Comparison of ENCODE assay signal across 1 cellular context in the genomic region with DNA sequence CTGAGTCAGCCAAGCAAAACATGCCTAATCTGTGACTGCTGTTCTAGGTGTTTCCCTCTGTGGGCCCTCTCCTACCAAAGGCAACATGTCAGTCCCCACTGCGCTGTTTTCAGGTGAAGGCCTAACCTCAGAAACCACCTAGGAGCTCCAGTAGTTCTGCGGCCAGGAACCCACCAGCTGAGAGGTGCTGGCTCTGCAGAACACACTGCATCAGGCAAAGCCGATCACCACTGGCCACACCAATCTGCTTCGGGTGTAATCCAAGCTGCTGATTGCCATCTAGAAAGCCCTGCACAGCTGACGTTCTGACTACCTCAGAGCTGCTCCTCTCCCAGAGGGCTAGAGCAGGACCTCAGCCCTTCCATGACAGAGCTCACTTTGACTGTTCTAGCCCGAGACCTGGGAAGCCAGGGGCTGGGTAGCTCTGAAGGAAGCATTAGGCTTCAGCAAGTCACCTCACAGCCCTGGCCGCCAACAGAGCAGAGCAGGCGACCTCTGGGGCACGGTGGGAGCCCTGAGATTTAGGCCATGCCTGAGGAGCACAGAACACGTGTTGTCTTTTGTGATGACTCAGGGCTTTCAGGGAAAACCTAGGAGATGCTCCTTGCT.
TF ChIP-seq lines count a peak whose summit lies in the region.

No MANE protein-coding gene starts in this region.

TF ChIP-seq in HepG2, 621 proteins besides CTCF, POLR2A, EP300 and RAD21:
- TF ChIP-seq MAFK (conservative IDR thresholded peaks at IDR 0.05 in 1 of 2, IDR thresholded peaks at IDR 0.05 in 1 of 2; ENCODE audit: low read length in 2 of 2) = peak; percentile 69 to 87
- no peak for TF ChIP-seq ZNF337 (CRISPR knock-in tag; IDR thresholded peaks at IDR 0.05; ENCODE audit: borderline replicate concordance, low read depth)
- TF ChIP-seq U2AF1 (optimal IDR thresholded peaks at IDR 0.05; ENCODE audit: low read depth, low read length) = no peak
- TF ChIP-seq MAFF (IDR thresholded peaks at IDR 0.05; ENCODE audit: low read depth, low read length) = peak; percentile 77
- TF ChIP-seq, protein P1, sequence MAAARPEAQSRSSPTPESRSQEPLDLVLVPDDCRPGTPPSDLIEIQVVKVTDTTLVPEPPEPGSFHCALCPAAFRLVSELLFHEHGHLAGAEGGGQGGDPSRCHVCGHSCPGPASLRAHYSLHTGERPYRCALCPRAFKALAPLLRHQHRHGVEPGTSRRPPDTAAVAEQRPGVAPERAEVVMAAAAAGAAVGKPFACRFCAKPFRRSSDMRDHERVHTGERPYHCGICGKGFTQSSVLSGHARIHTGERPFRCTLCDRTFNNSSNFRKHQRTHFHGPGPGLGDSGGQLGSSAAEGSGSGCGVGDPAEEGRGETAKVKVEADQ (CRISPR knock-in tag; IDR thresholded peaks at IDR 0.05; ENCODE audit: borderline replicate concordance) = no peak
TF ChIP-seq in HepG2: peak in this region for 2.
